Comparison of ENCODE assay signal across 1 cellular context in genomic region chr2:163604941-163605555, GRCh38.
TF ChIP-seq lines count a peak whose summit lies in the region.

No MANE protein-coding gene starts in this region.

TF ChIP-seq in IMR-90, 13 proteins besides CTCF, POLR2A, EP300 and RAD21:
- no peak for TF ChIP-seq BHLHE40 (IDR thresholded peaks at IDR 0.05; ENCODE audit: low read depth, low read length)
- TF ChIP-seq MAFK (IDR thresholded peaks at IDR 0.05; ENCODE audit: low read depth, low read length): no peak
- TF ChIP-seq CEBPB (IDR thresholded peaks at IDR 0.05; ENCODE audit: low read depth, low read length): peak; percentile 3; the same call in 1 of the 2 replicates
- TF ChIP-seq CHD1 (IDR thresholded peaks at IDR 0.05; ENCODE audit: low read depth, low read length): no peak
TF ChIP-seq in IMR-90: peak in this region for 1.
